Comparison of ENCODE assay signal across 15 cellular contexts in genomic region chr11:78768345-78768744, GRCh38.
A peak's percentile ranks its signal among the peaks of the same experiment; 100 is the strongest.
DNase-seq lines count a peak whose midpoint lies in the region; ATAC-seq, FAIRE-seq and TF ChIP-seq lines count a peak whose summit lies in the region.
"Had no signal": no experiment of that assay in that cellular context is flagged by ENCODE, and none has a peak within 500 bp of the region (broad histone marks: within the 10 kb centered on the region; RNA-seq: fewer than 3 reads in every experiment).

No MANE protein-coding gene starts in this region.

- TF ChIP-seq EP300 in A549 (IDR thresholded peaks at IDR 0.05) (no peak), Ishikawa (IDR thresholded peaks at IDR 0.05; ENCODE audit: borderline replicate concordance) (no peak), K562 (IDR thresholded peaks at IDR 0.05; ENCODE audit: low read length) (no peak)

- no peaks in the 10 kb centered on the region for H3K9me1 ChIP-seq in K562 (ENCODE audit: control insufficient read depth, insufficient read depth, low read length)

- TF ChIP-seq RAD21 in A549 (conservative IDR thresholded peaks at IDR 0.05 in 1 of 2, IDR thresholded peaks at IDR 0.05 in 1 of 2) (no peak), Ishikawa (IDR thresholded peaks at IDR 0.05; ENCODE audit: low read depth) (no peak), K562 (CRISPR knock-in tag; conservative IDR thresholded peaks at IDR 0.05 in 1 of 2, IDR thresholded peaks at IDR 0.05 in 1 of 2) (no peak)

- WGBS in A549 (ENCODE audit: missing lambda C conversion rate) = 32% methylated on average over 3 of the region's 3 CpGs
- 0% methylated on average over 3 of the region's 3 CpGs for WGBS in K562 (ENCODE audit: insufficient coverage, low coverage, missing lambda C conversion rate)

- H4K20me1 ChIP-seq in BLaER1 = no peaks in the 10 kb centered on the region
- H4K20me1 ChIP-seq in K562 (replicated peaks; ENCODE audit: control insufficient read depth, insufficient read depth, low read length) = no peaks in the 10 kb centered on the region

- no peaks in the 10 kb centered on the region for H3K9me3 ChIP-seq in A549
- H3K9me3 ChIP-seq in BLaER1 = no peaks in the 10 kb centered on the region
- H3K9me3 ChIP-seq in K562 (replicated peaks; ENCODE audit: control insufficient read depth, insufficient read depth, low read depth, low read length) = no peaks in the 10 kb centered on the region
- H3K9me3 ChIP-seq: HAP-1 had no signal

- DNase-seq in A549 (ENCODE audit: low read depth in 1 of 2, low spot score in 1 of 2) = no peak
- DNase-seq in K562 (ENCODE audit: extremely low read depth in 1 of 4, low spot score in 3 of 4) = no peak
- DNase-seq in GM19240 (ENCODE audit: insufficient read length, low spot score) = no peak
- DNase-seq in stimulated activated CD4-positive, alpha-beta T cell treated with anti-CD3 and anti-CD28 coated beads, Interleukin-15, amount 100 ng/mL, for 24 hours = no peak
- DNase-seq: CD4-positive, CD25-positive, alpha-beta regulatory T cell; DMS79; KG1 had no signal

- no peaks in the 10 kb centered on the region for H3K79me2 ChIP-seq in K562 (ENCODE audit: control insufficient read depth, insufficient read depth, low read length)

- H3K4me1 ChIP-seq in A549 (no peaks in the 10 kb centered on the region), BLaER1 (peaks cover 14% of the 10 kb centered on the region), K562 (replicated peaks in 1 of 2; ENCODE audit: control insufficient read depth in 2 of 2, insufficient read depth in 2 of 2, low read length in 2 of 2) (no peaks in the 10 kb centered on the region)
- H3K4me1 ChIP-seq: HAP-1 had no signal

- H3K27me3 ChIP-seq in BLaER1 (no peaks in the 10 kb centered on the region), K562 (ENCODE audit: control insufficient read depth in 2 of 2, insufficient read depth in 2 of 2, low read length in 2 of 2) (peaks cover 0 to 4% of the 10 kb centered on the region in 2 experiments; a peak in 1 of 5 replicates)

- H2AFZ ChIP-seq in K562 (ENCODE audit: low read depth, low read length) = no peak overlapping the region

- TF ChIP-seq POLR2A in A549 (IDR thresholded peaks at IDR 0.05; ENCODE audit: low read length) = no peak
- TF ChIP-seq POLR2A in K562 (conservative IDR thresholded peaks at IDR 0.05) = no peak

- CTCF ChIA-PET in A549 (lab: Yijun Ruan, JAX) (no interaction called here), K562 (lab: Yijun Ruan, JAX; ENCODE audit: low intra/inter-chr PET ratio) (no interaction called here)

- H3K27ac ChIP-seq in A549 (no peak overlapping the region), BLaER1 (no peak overlapping the region), K562 (ENCODE audit: extremely low read depth, low read depth, low read length) (no peak overlapping the region)
- H3K27ac ChIP-seq: HL-60 had no signal

- POLR2A ChIA-PET in A549 (lab: Yijun Ruan, JAX) (no interaction called here), K562 (lab: Yijun Ruan, JAX) (interaction anchor here (0.8 kb wide), 1 partner anchor 10 kb away, joined by 3 read pairs; no protein-coding TSS in a partner anchor)

- no peak for FAIRE-seq in A549 (lab: Jason Lieb, UNC)
- no peak for FAIRE-seq in K562 (lab: Jason Lieb, UNC)
- FAIRE-seq: A204.1, GM12891, H1 had no signal

- no peak for TF ChIP-seq CTCF in A549 (IDR thresholded peaks at IDR 0.05)
- TF ChIP-seq CTCF in K562 (IDR thresholded peaks at IDR 0.05 in 2 of 3, conservative IDR thresholded peaks at IDR 0.05 in 1 of 3; ENCODE audit: insufficient read depth in 2 of 3, low read depth in 1 of 3, low read length in 3 of 3) = no peak

- intact Hi-C loops in K562 (cut with micrococcal nuclease) = no loop called here

- ATAC-seq in A549 = no peak
- ATAC-seq in K562 = no peak
- ATAC-seq in HG03139 (IDR thresholded peaks at IDR 0.05; ENCODE audit: unreplicated experiment) = no peak

- H3K9ac ChIP-seq in BLaER1 (no peak overlapping the region), K562 (ENCODE audit: insufficient read depth in 1 of 2, low read depth in 2 of 2, low read length in 2 of 2) (no peak overlapping the region)

- H3K4me3 ChIP-seq in A549 (no peak overlapping the region), BLaER1 (no peak overlapping the region), K562 (no peak overlapping the region)
- H3K4me3 ChIP-seq: HAP-1 had no signal

- BruUV-seq in K562 (replicated peaks; lab: Mats Ljungman, UMichigan) = no TSS peak

- H3K36me3 ChIP-seq in BLaER1 (peaks cover 39% of the 10 kb centered on the region; the same call in 1 of the 2 replicates), K562 (ENCODE audit: control insufficient read depth, insufficient read depth, low read length) (no peaks in the 10 kb centered on the region)
- H3K36me3 ChIP-seq: HAP-1 had no signal

- H3K4me2 ChIP-seq in A549 = no peak overlapping the region
- H3K4me2 ChIP-seq in BLaER1 = peak overlapping the region; percentile 58
- no peak overlapping the region for H3K4me2 ChIP-seq in K562 (ENCODE audit: insufficient read depth, low read length)

- in situ Hi-C loops in K562 (cut with MboI) = no loop called here

TF ChIP-seq in A549, 52 proteins besides CTCF, POLR2A, EP300 and RAD21 (continues in another document):
- no peak for TF ChIP-seq CHD2 (IDR thresholded peaks at IDR 0.05; ENCODE audit: low read length, partially characterized antibody)

TF ChIP-seq in Ishikawa, 13 proteins besides CTCF, POLR2A, EP300 and RAD21:
- TF ChIP-seq TAF1 (IDR thresholded peaks at IDR 0.05; ENCODE audit: low read depth) (no peak), TEAD4 (IDR thresholded peaks at IDR 0.05) (no peak), MAX (IDR thresholded peaks at IDR 0.05) (no peak), REST (IDR thresholded peaks at IDR 0.05; ENCODE audit: low read depth) (peak; percentile 72), ZBTB7A (IDR thresholded peaks at IDR 0.05; ENCODE audit: low read depth) (no peak), YY1 (IDR thresholded peaks at IDR 0.05; ENCODE audit: low read depth) (no peak)

TF ChIP-seq in K562, 482 proteins besides CTCF, POLR2A, EP300 and RAD21:
- TF ChIP-seq EHMT2 (IDR thresholded peaks at IDR 0.05) = 0 out of 2 replicates have a peak, but pooled peaks have one; percentile 41
- TF ChIP-seq SETDB1 (IDR thresholded peaks at IDR 0.05; ENCODE audit: low read length) = no peak
- TF ChIP-seq TBP (optimal IDR thresholded peaks at IDR 0.05; ENCODE audit: low read depth, low read length) = no peak

Comparison
In these comparisons a context has a peak if more than half of its experiments do, and no peak if none do; other contexts are left out.
1. Of the 35 proteins assayed by ChIP-seq in both K562 and A549: peak only in K562: EHMT2; only in A549: REST; in both: none; in neither: 33.